ENCODE assay signal across 16 cellular contexts in the genomic region with DNA sequence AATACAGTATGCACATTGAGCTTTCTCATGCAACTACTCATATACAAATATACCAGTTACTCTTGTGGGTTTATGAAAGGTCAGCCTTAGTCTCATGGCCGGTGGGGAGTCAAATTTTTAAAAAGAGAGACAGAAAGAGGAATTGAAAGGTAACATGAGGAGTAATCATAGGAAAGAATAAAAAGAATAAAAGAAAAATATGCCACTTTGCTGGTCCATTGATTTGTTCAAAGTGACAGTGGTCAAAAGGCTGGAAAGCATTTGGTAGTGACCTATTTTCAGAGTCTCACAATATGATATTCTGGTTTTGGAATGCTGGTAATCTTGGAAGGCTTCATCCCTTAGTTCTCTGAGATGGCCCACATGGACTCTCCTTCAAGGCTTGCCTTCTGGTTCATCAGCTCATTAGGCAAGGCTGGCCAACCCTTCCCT.
A peak's percentile ranks its signal among the peaks of the same experiment; 100 is the strongest.
DNase-seq lines count a peak whose midpoint lies in the region; ATAC-seq and TF ChIP-seq lines count a peak whose summit lies in the region.
"Had no signal": no experiment of that assay in that cellular context is flagged by ENCODE, and none has a peak within 500 bp of the region (broad histone marks: within the 10 kb centered on the region; RNA-seq: fewer than 3 reads in every experiment).

No MANE protein-coding gene starts in this region.

- H3K4me1 Mint-ChIP-seq in MCF 10A (ENCODE audit: insufficient read depth, unreplicated experiment): peaks cover 45% of the 10 kb centered on the region
- H3K4me1 Mint-ChIP-seq in CD8-positive, alpha-beta T cell (ENCODE audit: low read depth): no peaks in the 10 kb centered on the region
- H3K4me1 Mint-ChIP-seq: IgD-negative memory B cell had no signal

- no peaks in the 10 kb centered on the region for H3K9me3 Mint-ChIP-seq in MCF 10A (ENCODE audit: unreplicated experiment)
- no peaks in the 10 kb centered on the region for H3K9me3 Mint-ChIP-seq in CD8-positive, alpha-beta T cell

- H3K36me3 Mint-ChIP-seq in MCF 10A (ENCODE audit: insufficient read depth, unreplicated experiment): peaks cover 5% of the 10 kb centered on the region
- no peaks in the 10 kb centered on the region for H3K36me3 Mint-ChIP-seq in CD8-positive, alpha-beta T cell
- H3K36me3 Mint-ChIP-seq: activated naive CD8-positive, alpha-beta T cell; IgD-negative memory B cell had no signal

- POLR2A ChIA-PET in MCF 10A (lab: Yijun Ruan, JAX): interaction anchor here (0.7 to 3.2 kb wide), 2 partner anchors 28 to 72 kb away, joined by 3 to 10 read pairs; no protein-coding TSS in a partner anchor
- POLR2A ChIA-PET in CD8-positive, alpha-beta T cell (lab: Charles Lee): no interaction called here

- TF ChIP-seq POLR2A in gastroesophageal sphincter (IDR thresholded peaks at IDR 0.05): no peak

- no peak overlapping the region for H3K27ac ChIP-seq in mammary epithelial cell (ENCODE audit: insufficient read depth, low read depth, low read length)
- H3K27ac ChIP-seq in gastroesophageal sphincter: peak overlapping the region in 3 of 4 donors; percentile 34 to 58 (median 56)
- H3K27ac ChIP-seq in CD8-positive, alpha-beta T cell (ENCODE audit: low read depth, low read length): no peak overlapping the region

- DNase-seq in MCF 10A (ENCODE audit: unreplicated experiment) (no peak), mammary epithelial cell (no peak), AG20443 (ENCODE audit: low spot score) (no peak), NCI-H82 (lab: John Stamatoyannopoulos, UW) (no peak)
- no peak for DNase-seq in CD8-positive, alpha-beta T cell
- DNase-seq: 8988T, Caco-2, NCI-H146, NCI-H524 had no signal

- no peak overlapping the region for H3K4me3 Mint-ChIP-seq in MCF 10A (ENCODE audit: unreplicated experiment)
- no peak overlapping the region for H3K4me3 Mint-ChIP-seq in CD8-positive, alpha-beta T cell
- H3K4me3 Mint-ChIP-seq: activated naive CD8-positive, alpha-beta T cell; IgD-negative memory B cell had no signal

- H3K9me3 ChIP-seq in mammary epithelial cell (replicated peaks; ENCODE audit: insufficient read depth, low read length): no peaks in the 10 kb centered on the region
- no peaks in the 10 kb centered on the region for H3K9me3 ChIP-seq in gastroesophageal sphincter
- no peaks in the 10 kb centered on the region for H3K9me3 ChIP-seq in CD8-positive, alpha-beta T cell (ENCODE audit: low read length)
- H3K9me3 ChIP-seq: Caco-2, tibial nerve had no signal

- peak overlapping the region; percentile 37 for H3K27ac Mint-ChIP-seq in MCF 10A (ENCODE audit: low read depth, unreplicated experiment)
- no peak overlapping the region for H3K27ac Mint-ChIP-seq in CD8-positive, alpha-beta T cell
- H3K27ac Mint-ChIP-seq: activated naive CD8-positive, alpha-beta T cell; IgD-negative memory B cell had no signal

- CTCF ChIA-PET in MCF 10A (lab: Yijun Ruan, JAX) (interaction anchor here (0.9 to 1.6 kb wide), 4 partner anchors 18 to 377 kb away, joined by 3 read pairs; no protein-coding TSS in a partner anchor), mammary epithelial cell (lab: Charles Lee; ENCODE audit: low non-redundant PET) (no interaction called here)
- CTCF ChIA-PET in CD8-positive, alpha-beta T cell (lab: Charles Lee): no interaction called here

- no peak for TF ChIP-seq CTCF in MCF 10A (IDR thresholded peaks at IDR 0.05; ENCODE audit: unreplicated experiment)
- no peak for TF ChIP-seq CTCF in mammary epithelial cell (conservative IDR thresholded peaks at IDR 0.05 in 1 of 2, IDR thresholded peaks at IDR 0.05 in 1 of 2; ENCODE audit: extremely low read depth in 1 of 2, insufficient read depth in 1 of 2, low read depth in 1 of 2, low read length in 2 of 2)
- no peak for TF ChIP-seq CTCF in gastroesophageal sphincter (IDR thresholded peaks at IDR 0.05)
- no peak for TF ChIP-seq CTCF in CD8-positive, alpha-beta T cell (IDR thresholded peaks at IDR 0.05)

- no peaks in the 10 kb centered on the region for H3K27me3 Mint-ChIP-seq in MCF 10A (ENCODE audit: insufficient read depth, unreplicated experiment)
- H3K27me3 Mint-ChIP-seq in CD8-positive, alpha-beta T cell (ENCODE audit: low read depth): peaks cover 2% of the 10 kb centered on the region
- H3K27me3 Mint-ChIP-seq: IgD-negative memory B cell had no signal

- 92% methylated on average over 1 of the region's 1 CpG for WGBS in mammary epithelial cell (ENCODE audit: low coverage, missing lambda C conversion rate)
- 50 to 57% methylated on average over 1 of the region's 1 CpG for WGBS in gastroesophageal sphincter (ENCODE audit: low coverage in 1 of 2), 2 donors

- no peak for TF ChIP-seq EP300 in gastroesophageal sphincter (IDR thresholded peaks at IDR 0.05)

- ATAC-seq in HG03066 (IDR thresholded peaks at IDR 0.05; ENCODE audit: low read depth, unreplicated experiment) (peak; percentile 65), gastroesophageal sphincter (peak; percentile 68), HG03520 (IDR thresholded peaks at IDR 0.05; ENCODE audit: unreplicated experiment) (no peak)
- ATAC-seq in CD8-positive, alpha-beta T cell: no peak

- H4K20me1 ChIP-seq in mammary epithelial cell (ENCODE audit: insufficient read depth, low read length): no peaks in the 10 kb centered on the region

- in situ Hi-C loops in mammary epithelial cell (cut with MboI; ENCODE audit: low sequenced_read_pairs in 2 of 2): no loop called here

- H2AFZ ChIP-seq in mammary epithelial cell (ENCODE audit: low read depth, low read length): no peak overlapping the region

- BruUV-seq in MCF 10A (replicated peaks; lab: Mats Ljungman, UMichigan): no TSS peak
- BruUV-seq in mammary epithelial cell (replicated peaks; lab: Mats Ljungman, UMichigan): no TSS peak

- no peaks in the 10 kb centered on the region for H3K36me3 ChIP-seq in mammary epithelial cell (ENCODE audit: insufficient read depth, low read length)
- no peaks in the 10 kb centered on the region for H3K36me3 ChIP-seq in gastroesophageal sphincter
- no peaks in the 10 kb centered on the region for H3K36me3 ChIP-seq in CD8-positive, alpha-beta T cell (ENCODE audit: insufficient read depth, low read length)
- H3K36me3 ChIP-seq: tibial nerve had no signal

- H3K27me3 ChIP-seq in mammary epithelial cell (ENCODE audit: insufficient read depth, low read length) (no peaks in the 10 kb centered on the region), gastroesophageal sphincter (no peaks in the 10 kb centered on the region)
- no peaks in the 10 kb centered on the region for H3K27me3 ChIP-seq in CD8-positive, alpha-beta T cell (ENCODE audit: insufficient read depth, low read length)
- H3K27me3 ChIP-seq: tibial nerve had no signal

- H3K4me2 ChIP-seq in mammary epithelial cell (ENCODE audit: insufficient read depth, low read depth, low read length): no peak overlapping the region

- H3K79me2 ChIP-seq in mammary epithelial cell (ENCODE audit: insufficient read depth, low read length): no peaks in the 10 kb centered on the region

- H3K9ac ChIP-seq in mammary epithelial cell (ENCODE audit: insufficient read depth, low read length): no peak overlapping the region

- H3K4me1 ChIP-seq in mammary epithelial cell (ENCODE audit: insufficient read depth, low read length) (peaks cover 25% of the 10 kb centered on the region), gastroesophageal sphincter (peaks cover 15 to 60% (median 21%) of the 10 kb centered on the region in 3 donors)
- H3K4me1 ChIP-seq in CD8-positive, alpha-beta T cell (ENCODE audit: insufficient read depth, low read length): no peaks in the 10 kb centered on the region
- H3K4me1 ChIP-seq: Caco-2 had no signal

- dilution Hi-C loops in mammary epithelial cell (cut with HindIII; ENCODE audit: low sequenced_read_pairs): no loop called here

- H3K4me3 ChIP-seq in mammary epithelial cell (replicated peaks in 1 of 3; ENCODE audit: insufficient read depth in 1 of 3, low read depth in 2 of 3, low read length in 3 of 3) (no peak overlapping the region), gastroesophageal sphincter (no peak overlapping the region)
- no peak overlapping the region for H3K4me3 ChIP-seq in CD8-positive, alpha-beta T cell (ENCODE audit: low read depth, low read length)
- H3K4me3 ChIP-seq: skin epidermis, tibial nerve had no signal

- intact Hi-C loops in MCF 10A (cut with micrococcal nuclease) (no loop called here), mammary epithelial cell (cut with micrococcal nuclease) (loop anchor here (5.0 kb wide), 1 partner anchor 72 kb away; no protein-coding TSS in a partner anchor)
- intact Hi-C loops in CD8-positive, alpha-beta T cell (cut with DNase I, micrococcal nuclease): no loop called here

Comparison
In these comparisons a context has a peak if more than half of its experiments do, and no peak if none do; other contexts are left out.
1. H3K27ac ChIP-seq: peak in gastroesophageal sphincter (3 of 4); none in mammary epithelial cell (single experiment) and CD8-positive, alpha-beta T cell (single experiment).
2. ATAC-seq: peak in HG03066 (single experiment) and gastroesophageal sphincter (single experiment); none in HG03520 (single experiment) and CD8-positive, alpha-beta T cell (single experiment).